29 cellular contexts compared by ENCODE assay signal in genomic region chr7:137213744-137214143, GRCh38.
"Had no signal": no experiment of that assay in that cellular context is flagged by ENCODE, and none has a peak within 500 bp of the region (broad histone marks: within the 10 kb centered on the region; RNA-seq: fewer than 3 reads in every experiment).

No MANE protein-coding gene starts in this region.

- H3K27me3 ChIP-seq: adrenal gland, body of pancreas, colonic mucosa, foreskin keratinocyte, gastroesophageal sphincter, heart right ventricle had no signal

- ATAC-seq: activated CD4-positive, CD25-positive, alpha-beta regulatory T cell treated with anti-CD3 and anti-CD28 coated beads, Interleukin-2, amount 50 U/mL, for 24 hours; activated CD8-positive, alpha-beta T cell treated with anti-CD3 and anti-CD28 coated beads for 36 hours; activated naive CD8-positive, alpha-beta T cell treated with anti-CD3 and anti-CD28 coated beads, Interleukin-2, amount 50 U/mL, for 24 hours; activated T-cell treated with anti-CD3 and anti-CD28 coated beads, Interleukin-2, amount 50 U/mL, for 4 hours; activated T-helper 17 cell treated with anti-CD3 and anti-CD28 coated beads, Interleukin-2, amount 50 U/mL, for 72 hours; body of pancreas; esophagus mucosa; foreskin keratinocyte; gastroesophageal sphincter; heart right ventricle; T-helper 17 cell had no signal

- H3K27ac ChIP-seq: adrenal gland, body of pancreas, colonic mucosa, foreskin keratinocyte, gastroesophageal sphincter, heart right ventricle, WERI-Rb-1 had no signal

- H3K36me3 ChIP-seq: adrenal gland, colonic mucosa, gastroesophageal sphincter, heart right ventricle, WERI-Rb-1 had no signal

- H3K4me3 ChIP-seq: adrenal gland, body of pancreas, colonic mucosa, gastroesophageal sphincter, heart right ventricle had no signal

- DNase-seq: activated B cell treated with CpG ODN at 0.5 μM for 24 hours; activated CD4-positive, alpha-beta T cell treated with anti-CD3 and anti-CD28 coated beads for 48 hours; activated CD4-positive, alpha-beta T cell treated with anti-CD3 and anti-CD28 coated beads, Interleukin-2, amount 50 U/mL, for 1 hour; activated CD4-positive, alpha-beta T cell treated with anti-CD3 and anti-CD28 coated beads, Interleukin-2, amount 50 U/mL, for 48 hours; activated CD8-positive, alpha-beta memory T cell treated with anti-CD3 and anti-CD28 coated beads for 24 hours; activated CD8-positive, alpha-beta T cell treated with anti-CD3 and anti-CD28 coated beads for 36 hours; activated effector memory CD4-positive, alpha-beta T cell treated with Interleukin-2 at 50 U/mL for 16 hours; activated gamma-delta T cell treated with Interleukin-2 at 50 U/mL for 16 hours; activated naive CD4-positive, alpha-beta T cell treated with anti-CD3 and anti-CD28 coated beads, Interleukin-2, amount 50 U/mL, for 16 hours; activated naive CD4-positive, alpha-beta T cell treated with Interleukin-2 at 50 U/mL for 16 hours; activated naive CD8-positive, alpha-beta T cell treated with anti-CD3 and anti-CD28 coated beads, Interleukin-2, amount 50 U/mL, for 24 hours; activated T-cell treated with anti-CD3 and anti-CD28 coated beads, Interleukin-2, amount 50 U/mL, for 4 hours; adrenal gland; amygdala; aorta; body of pancreas; caudate nucleus; colonic mucosa; effector CD8-positive, alpha-beta T cell; foreskin keratinocyte; heart right ventricle; T-helper 1 cell; T-helper 17 cell; T1000; WERI-Rb-1 had no signal

- H3K9me3 ChIP-seq: adrenal gland, body of pancreas, colonic mucosa, gastroesophageal sphincter had no signal

- H3K4me1 ChIP-seq: adrenal gland, body of pancreas, colonic mucosa, foreskin keratinocyte, gastroesophageal sphincter, heart right ventricle had no signal
